Comparison of ENCODE assay signal across 1 cellular context in the genomic region with DNA sequence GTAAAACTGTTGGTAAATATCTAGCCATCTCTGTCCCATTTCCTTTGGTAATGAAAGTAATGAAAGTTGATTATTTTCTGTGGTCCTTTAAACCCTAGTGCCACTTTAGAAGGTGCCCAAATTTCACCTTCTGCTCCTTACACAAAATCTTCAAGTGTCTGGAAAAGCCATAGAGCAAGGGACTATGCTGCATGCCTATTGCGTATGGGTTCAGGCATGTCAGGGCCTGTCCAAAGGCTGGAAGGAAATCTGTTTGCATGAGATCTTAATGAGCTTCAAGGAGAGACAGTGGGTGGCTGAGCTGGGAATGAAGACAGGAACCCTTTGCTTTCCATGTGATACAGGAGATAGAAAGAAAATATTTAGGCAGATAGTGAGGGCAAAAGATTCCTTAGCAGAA.
A peak's percentile ranks its signal among the peaks of the same experiment; 100 is the strongest.
TF ChIP-seq lines count a peak whose summit lies in the region.

No MANE protein-coding gene starts in this region.

TF ChIP-seq in IMR-90, 13 proteins besides CTCF, POLR2A, EP300 and RAD21:
- no peak for TF ChIP-seq RFX5 (IDR thresholded peaks at IDR 0.05; ENCODE audit: low read depth, low read length)
- 0 out of 2 replicates have a peak, but pooled peaks have one; percentile 8 for TF ChIP-seq CEBPB (IDR thresholded peaks at IDR 0.05; ENCODE audit: low read depth, low read length)
- TF ChIP-seq RCOR1 (IDR thresholded peaks at IDR 0.05; ENCODE audit: insufficient replicate concordance, low read length): no peak
